In genomic region chr11:77110836-77111235, GRCh38 we compare ENCODE assay signal across 16 cellular contexts. TPM values are rescaled to one million over a fixed set of nuclear protein-coding genes. Genes with fewer than 3 reads are reported as not detected.
DNase-seq lines count a peak whose midpoint lies in the region; ATAC-seq and TF ChIP-seq lines count a peak whose summit lies in the region.
"Had no signal": no experiment of that assay in that cellular context is flagged by ENCODE, and none has a peak within 500 bp of the region (broad histone marks: within the 10 kb centered on the region; RNA-seq: fewer than 3 reads in every experiment).

No MANE protein-coding gene starts in this region.

- 80% methylated on average over 6 of the region's 6 CpGs for WGBS in right cardiac atrium

- H3K36me3 Mint-ChIP-seq in HFFc6 (ENCODE audit: low read depth): no peaks in the 10 kb centered on the region
- H3K36me3 Mint-ChIP-seq: CD4-positive, CD25-positive, alpha-beta regulatory T cell had no signal

- TF ChIP-seq CTCF in right atrium auricular region (IDR thresholded peaks at IDR 0.05) (no peak), HFFc6 (IDR thresholded peaks at IDR 0.05) (no peak), PC-3 (conservative IDR thresholded peaks at IDR 0.05; ENCODE audit: low read depth, low read length) (no peak)

- peaks cover 2% of the 10 kb centered on the region for H3K27me3 Mint-ChIP-seq in HFFc6 (ENCODE audit: insufficient read depth)

- H3F3A ChIP-seq in PC-3 (ENCODE audit: low read length, unreplicated experiment): no peaks in the 10 kb centered on the region

- peaks cover 61% of the 10 kb centered on the region for H3K4me1 Mint-ChIP-seq in HFFc6 (ENCODE audit: low read depth)

- POLR2A ChIA-PET in PC-3 (lab: Charles Lee; ENCODE audit: unreplicated experiment): no interaction called here

- H3K27ac ChIP-seq in right cardiac atrium (ENCODE audit: low read length) (no peak overlapping the region), right atrium auricular region (no peak overlapping the region), PC-3 (ENCODE audit: low read length) (peak overlapping the region; percentile 69)

- H3K9ac ChIP-seq in PC-3 (ENCODE audit: low read length): peak overlapping the region; percentile 6; the same call in 1 of the 2 replicates

- no peak overlapping the region for H3K4me3 ChIP-seq in right cardiac atrium (ENCODE audit: low read length)
- no peak overlapping the region for H3K4me3 ChIP-seq in right atrium auricular region
- no peak overlapping the region for H3K4me3 ChIP-seq in PC-3 (ENCODE audit: low read length)
- H3K4me3 ChIP-seq: A549, GM23338 had no signal

- peak overlapping the region; percentile 13; the same call in 1 of the 2 replicates for H3K27ac Mint-ChIP-seq in HFFc6
- H3K27ac Mint-ChIP-seq: CD4-positive, CD25-positive, alpha-beta regulatory T cell; GM23338 had no signal

- intact Hi-C loops in right cardiac atrium (cut with DNase I) (no loop called here), PC-3 (cut with micrococcal nuclease) (loop anchor here (10.0 kb wide), 1 partner anchor 306 kb away; no protein-coding TSS in a partner anchor)

- H3K9me3 ChIP-seq in right cardiac atrium (ENCODE audit: control insufficient read depth, low read length) (no peaks in the 10 kb centered on the region), right atrium auricular region (no peaks in the 10 kb centered on the region), PC-3 (ENCODE audit: low read length) (no peaks in the 10 kb centered on the region)
- H3K9me3 ChIP-seq: A549 had no signal

- DNase-seq in right cardiac atrium: peak; percentile 4 to 38 (median 20)
- no peak for DNase-seq in right atrium auricular region (ENCODE audit: low spot score)
- no peak for DNase-seq in HFFc6
- no peak for DNase-seq in PC-3
- DNase-seq in effector CD4-positive, alpha-beta T cell: no peak
- DNase-seq in NCI-H82 (lab: John Stamatoyannopoulos, UW): no peak
- DNase-seq in stimulated activated CD4-positive, alpha-beta T cell treated with anti-CD3 and anti-CD28 coated beads, Interleukin-1b, Interleukin-23, amount 100 ng/mL, for 48 hours: no peak
- DNase-seq: Calu3; CD4-positive, CD25-positive, alpha-beta regulatory T cell; DMS 273 treated with DMSO at 0.1 percent for 48 hours; EL; H7 had no signal

- CTCF ChIA-PET in PC-3 (lab: Charles Lee): interaction anchor here (0.6 kb wide), 1 partner anchor 64 kb away, joined by 3 read pairs; no protein-coding TSS in a partner anchor

- H3K79me2 ChIP-seq in PC-3 (ENCODE audit: low read length): no peaks in the 10 kb centered on the region

- no peaks in the 10 kb centered on the region for H4K20me1 ChIP-seq in PC-3 (ENCODE audit: low read length)

- H3K9me2 ChIP-seq in PC-3 (replicated peaks; ENCODE audit: low read length): no peaks in the 10 kb centered on the region

- H3K36me3 ChIP-seq in right atrium auricular region (no peaks in the 10 kb centered on the region), PC-3 (ENCODE audit: low read depth, low read length) (no peaks in the 10 kb centered on the region)

- no peak overlapping the region for H3K4me3 Mint-ChIP-seq in HFFc6
- H3K4me3 Mint-ChIP-seq: CD4-positive, CD25-positive, alpha-beta regulatory T cell; GM23338 had no signal

- no TSS peak for BruUV-seq in PC-3 (replicated peaks; lab: Mats Ljungman, UMichigan)

- no peaks in the 10 kb centered on the region for H3K27me3 ChIP-seq in right cardiac atrium (ENCODE audit: control insufficient read depth, insufficient read depth)
- H3K27me3 ChIP-seq in right atrium auricular region: no peaks in the 10 kb centered on the region
- no peaks in the 10 kb centered on the region for H3K27me3 ChIP-seq in PC-3 (ENCODE audit: low read length)

- H3K4me1 ChIP-seq in right cardiac atrium (ENCODE audit: control insufficient read depth, insufficient read depth, low read length): peaks cover 4% of the 10 kb centered on the region
- H3K4me1 ChIP-seq in right atrium auricular region: peaks cover 0 to 11% of the 10 kb centered on the region in 2 donors
- H3K4me1 ChIP-seq in PC-3 (ENCODE audit: insufficient read depth, low read length): peaks cover 58% of the 10 kb centered on the region

- H2AFZ ChIP-seq in PC-3 (ENCODE audit: low read length): no peak overlapping the region
- H2AFZ ChIP-seq: GM23338 had no signal

- no peaks in the 10 kb centered on the region for H3K9me3 Mint-ChIP-seq in HFFc6
- H3K9me3 Mint-ChIP-seq: CD4-positive, CD25-positive, alpha-beta regulatory T cell; GM23338 had no signal

- peak overlapping the region; percentile 13; the same call in 1 of the 2 replicates for H3K4me2 ChIP-seq in PC-3 (ENCODE audit: low read length)
- H3K4me2 ChIP-seq: GM23338 had no signal

- ATAC-seq in right cardiac atrium (no peak), PC-3 (no peak)
- ATAC-seq: A549, GM23338, HepG2 had no signal

RNA-seq across cellular contexts. Expression of gene OMP, which starts 8.2 kb away (rescaled TPM):
- total RNA-seq in right cardiac atrium (not detected), right atrium auricular region (not detected), PC-3 (2014; rRNA removed) (not detected in 2 replicates)
- not detected for polyA plus RNA-seq in right cardiac atrium
- total RNA-seq in HFFc6 (2021; fragmentation: NEBNext Ultra II Directional; extraction: Animal tissue kit (Norgen Biotek cat#: 25700)): under 1 TPM in 1 of 6 experiments, not detected in 5; 0.77 TPM
- total RNA-seq: CD4-positive, CD25-positive, alpha-beta regulatory T cell; H7; HepG2 had no signal
- polyA plus RNA-seq: A549; BJ; CD4-positive, CD25-positive, alpha-beta regulatory T cell; GM23338; HepG2 had no signal

RNA-seq across cellular contexts. Expression of gene MYO7A, which starts 17.2 kb away (rescaled TPM):
- total RNA-seq in right cardiac atrium (1 to 10 TPM; 5.7 to 8.6 (median 6.8) TPM), right atrium auricular region (1 to 10 TPM; 1.4 to 5.0 TPM), PC-3 (2014; rRNA removed) (0.66 and 1.2 TPM in 2 replicates)
- 2.4 TPM for polyA plus RNA-seq in right cardiac atrium
- total RNA-seq in HFFc6 (2021; fragmentation: NEBNext Ultra II Directional; extraction: Animal tissue kit (Norgen Biotek cat#: 25700)): under 1 TPM in 2 of 6 experiments, not detected in 4; 0.05 to 0.09 TPM

RNA-seq across cellular contexts. Expression of gene CAPN5, which starts 44.1 kb away (rescaled TPM):
- 1 to 10 TPM; 4.6 to 6.9 (median 5.5) TPM for total RNA-seq in right cardiac atrium
- 2.9 TPM for polyA plus RNA-seq in right cardiac atrium
- total RNA-seq in right atrium auricular region: 1 to 10 TPM; 2.6 to 4.0 TPM
- total RNA-seq in HFFc6 (2021; fragmentation: NEBNext Ultra II Directional; extraction: Animal tissue kit (Norgen Biotek cat#: 25700)): 10 to 100 TPM; 20.7 to 32.7 (median 29.0) TPM
- 6.3 and 7.7 TPM in 2 replicates for total RNA-seq in PC-3 (2014; rRNA removed)

Comparison
In these comparisons a context has a peak if more than half of its experiments do, and no peak if none do; other contexts are left out.
1. DNase-seq: peak in right cardiac atrium (3 of 3); none in right atrium auricular region (single experiment), HFFc6 (single experiment), PC-3 (single experiment), effector CD4-positive, alpha-beta T cell (single experiment), NCI-H82 (single experiment) and stimulated activated CD4-positive, alpha-beta T cell treated with anti-CD3 and anti-CD28 coated beads, Interleukin-1b, Interleukin-23, amount 100 ng/mL, for 48 hours (single experiment).